Comparison of ENCODE assay signal across 13 cellular contexts in genomic region chr13:45850020-45850613, GRCh38. TPM values are rescaled to one million over a fixed set of nuclear protein-coding genes. Genes with fewer than 3 reads are reported as not detected.
DNase-seq lines count a peak whose midpoint lies in the region; ATAC-seq, FAIRE-seq and TF ChIP-seq lines count a peak whose summit lies in the region.
"Had no signal": no experiment of that assay in that cellular context is flagged by ENCODE, and none has a peak within 500 bp of the region (broad histone marks: within the 10 kb centered on the region; RNA-seq: fewer than 3 reads in every experiment).

No MANE protein-coding gene starts in this region.

- H3K27me3 ChIP-seq in H9 (ENCODE audit: insufficient read depth, low read length) (peaks cover 3% of the 10 kb centered on the region; the same call in 1 of the 2 replicates), H1 (replicated peaks in 1 of 4; ENCODE audit: control insufficient read depth in 3 of 4, extremely low read depth in 1 of 4, insufficient read depth in 3 of 4, low read length in 3 of 4) (peaks cover 3 to 28% (median 16%) of the 10 kb centered on the region in 4 experiments), parathyroid adenoma (ENCODE audit: control insufficient read depth, insufficient read depth, low read length) (no peaks in the 10 kb centered on the region), gastroesophageal sphincter (peaks cover 75% of the 10 kb centered on the region)

- H4K91ac ChIP-seq in H9 (ENCODE audit: insufficient read length, low read depth, low read length) (no peak overlapping the region), H1 (replicated peaks; ENCODE audit: insufficient read length, low read length) (no peak overlapping the region)

- CTCF ChIA-PET in H1 (lab: Charles Lee; ENCODE audit: partially characterized antibody): interaction anchor here (0.7 to 1.5 kb wide), 4 partner anchors 23 to 119 kb away, joined by 3 to 8 read pairs (median 4); no protein-coding TSS in a partner anchor

- H3K27ac Mint-ChIP-seq in H9: no peak overlapping the region
- H3K27ac Mint-ChIP-seq: IgD-negative memory B cell had no signal

- H2BK12ac ChIP-seq in H9 (ENCODE audit: insufficient read length, low read depth, low read length) (no peak overlapping the region), H1 (ENCODE audit: low read depth, low read length) (no peak overlapping the region)

- H3K23ac ChIP-seq in H9 (ENCODE audit: insufficient read length, low read depth, low read length) (no peak overlapping the region), H1 (ENCODE audit: insufficient read length) (no peak overlapping the region)

- H4K8ac ChIP-seq in H9 (replicated peaks; ENCODE audit: insufficient read length, low read depth, low read length) (no peak overlapping the region), H1 (ENCODE audit: extremely low read depth, insufficient read depth, low read length) (no peak overlapping the region)

- H2BK15ac ChIP-seq in H9 (ENCODE audit: low read depth, low read length): no peak overlapping the region
- no peak overlapping the region for H2BK15ac ChIP-seq in H1 (ENCODE audit: low read length)

- FAIRE-seq in H1 (lab: Jason Lieb, UNC): no peak
- FAIRE-seq: endometrium had no signal

- H3K36me3 ChIP-seq in H1 (ENCODE audit: control insufficient read depth in 2 of 4, insufficient read depth in 4 of 4, low read length in 3 of 4): no peaks in the 10 kb centered on the region
- no peaks in the 10 kb centered on the region for H3K36me3 ChIP-seq in parathyroid adenoma (ENCODE audit: control insufficient read depth, insufficient read depth, low read length)
- no peaks in the 10 kb centered on the region for H3K36me3 ChIP-seq in gastroesophageal sphincter
- H3K36me3 ChIP-seq: right lobe of liver, SJSA1 had no signal

- H3K14ac ChIP-seq in H9 (ENCODE audit: insufficient read depth, low read length) (0 out of 2 replicates have a peak overlapping the region, but pooled peaks have one; percentile 58), H1 (ENCODE audit: insufficient read length) (no peak overlapping the region)

- H3K4ac ChIP-seq in H9 (ENCODE audit: low read depth, low read length): no peak overlapping the region
- no peak overlapping the region for H3K4ac ChIP-seq in H1 (replicated peaks; ENCODE audit: insufficient read length, low read depth, low read length)

- DNase-seq in NCI-H82 (lab: John Stamatoyannopoulos, UW): peak; percentile 34
- no peak for DNase-seq in NCI-H82 treated with DMSO at 0.1 percent for 48 hours (lab: John Stamatoyannopoulos, UW; ENCODE audit: unreplicated experiment)
- DNase-seq in H9: peak; percentile 32
- peak in 1 of 2 experiments; percentile 58 for DNase-seq in H1 (ENCODE audit: low read depth in 1 of 2, low spot score in 2 of 2)
- DNase-seq in superior temporal gyrus (ENCODE audit: extremely low spot score): no peak
- DNase-seq: NCI-H226, right lobe of liver had no signal

- H3K27ac ChIP-seq in H9 (ENCODE audit: insufficient read length, low read depth, low read length) (no peak overlapping the region), H1 (ENCODE audit: low read depth, low read length) (no peak overlapping the region), parathyroid adenoma (no peak overlapping the region), gastroesophageal sphincter (no peak overlapping the region)
- H3K27ac ChIP-seq: right lobe of liver, SJSA1 had no signal

- no peak overlapping the region for H2BK20ac ChIP-seq in H9 (ENCODE audit: low read depth, low read length, poor library complexity, severe bottlenecking)
- H2BK20ac ChIP-seq in H1 (ENCODE audit: low read length): no peak overlapping the region

- H3K4me1 Mint-ChIP-seq in H9: peaks cover 49 to 52% of the 10 kb centered on the region in 2 experiments

- H3K9me3 ChIP-seq in H9 (ENCODE audit: control insufficient read depth, low read depth, low read length): no peaks in the 10 kb centered on the region
- H3K9me3 ChIP-seq in H1 (ENCODE audit: insufficient read depth in 2 of 2, low read depth in 1 of 2, low read length in 1 of 2): no peaks in the 10 kb centered on the region
- H3K9me3 ChIP-seq in parathyroid adenoma (ENCODE audit: control insufficient read depth, low read length): no peaks in the 10 kb centered on the region
- peaks cover 0 to 13% (median 0%) of the 10 kb centered on the region in 3 donors for H3K9me3 ChIP-seq in gastroesophageal sphincter
- H3K9me3 ChIP-seq: right lobe of liver, SJSA1 had no signal

- H4K5ac ChIP-seq in H9 (ENCODE audit: insufficient read length, low read depth, low read length) (no peak overlapping the region), H1 (ENCODE audit: insufficient read length, low read depth, low read length) (no peak overlapping the region)

- WGBS in H9 (ENCODE audit: extremely low coverage, insufficient read length, low lambda C conversion rate): no CpG with 5 or more reads among the region's 16 CpGs
- 55% methylated on average over 16 of the region's 16 CpGs; no CpG with 5 or more reads in 1 of the 2 experiments for WGBS in H1 (ENCODE audit: extremely low coverage in 1 of 2, insufficient coverage in 1 of 2, insufficient read length in 1 of 2, insufficient replicate concordance in 2 of 2, low coverage in 1 of 2, low lambda C conversion rate in 2 of 2, missing lambda C conversion rate in 1 of 2), 2 experiments
- 64 to 65% methylated on average over 8 to 14 of the region's 16 CpGs for whole genome bisulfite sequencing in gastroesophageal sphincter (ENCODE audit: low coverage in 1 of 2), 2 donors

- H3K27me3 Mint-ChIP-seq in H9 (ENCODE audit: low read depth): peaks cover 54% of the 10 kb centered on the region

- TF ChIP-seq POLR2A in H1 (IDR thresholded peaks at IDR 0.05; ENCODE audit: control extremely low read depth in 1 of 2, low read depth in 2 of 2, low read length in 2 of 2): no peak
- no peak for TF ChIP-seq POLR2A in gastroesophageal sphincter (IDR thresholded peaks at IDR 0.05)

- peaks cover 0 to 5% (median 0%) of the 10 kb centered on the region in 3 experiments; a peak in 2 of 7 replicates for H3K36me3 Mint-ChIP-seq in H9 (ENCODE audit: insufficient read depth in 1 of 3, low read depth in 3 of 3)

- POLR2A ChIA-PET in H1 (lab: Charles Lee; ENCODE audit: partially characterized antibody): no interaction called here

- no peaks in the 10 kb centered on the region for H4K20me1 ChIP-seq in H9 (ENCODE audit: control insufficient read depth, insufficient read depth, insufficient read length)
- no peaks in the 10 kb centered on the region for H4K20me1 ChIP-seq in H1 (replicated peaks in 1 of 2; ENCODE audit: control insufficient read depth in 1 of 2, insufficient read depth in 2 of 2, low read length in 2 of 2)

- H3K23me2 ChIP-seq in H9 (ENCODE audit: insufficient read length, low read depth, low read length, poor library complexity, severe bottlenecking) (peaks cover 12% of the 10 kb centered on the region), H1 (ENCODE audit: low read depth, low read length) (peaks cover 11% of the 10 kb centered on the region)

- H2AFZ ChIP-seq in H9 (ENCODE audit: low read length) (no peak overlapping the region), H1 (ENCODE audit: low read length) (no peak overlapping the region), parathyroid adenoma (no peak overlapping the region)

- peak overlapping the region; percentile 27 to 60 (median 38); a peak in 7 of 8 replicates for H3K4me3 ChIP-seq in H1 (ENCODE audit: extremely low read depth in 1 of 4, insufficient read depth in 2 of 4, low read depth in 3 of 4, low read length in 4 of 4)
- no peak overlapping the region for H3K4me3 ChIP-seq in parathyroid adenoma (ENCODE audit: low read depth, low read length)
- H3K4me3 ChIP-seq in gastroesophageal sphincter: peak overlapping the region in 1 of 2 donors; percentile 40
- H3K4me3 ChIP-seq: right lobe of liver, SJSA1 had no signal

- no peaks in the 10 kb centered on the region for H3K79me1 ChIP-seq in H9 (ENCODE audit: insufficient read depth, low read depth, low read length, poor library complexity, severe bottlenecking)
- H3K79me1 ChIP-seq in H1 (ENCODE audit: low read depth, low read length): no peaks in the 10 kb centered on the region

- H3K9ac ChIP-seq in H9 (ENCODE audit: extremely low read depth, insufficient read length, low read length): no peak overlapping the region
- no peak overlapping the region for H3K9ac ChIP-seq in H1 (replicated peaks in 1 of 4; ENCODE audit: extremely low read depth in 1 of 4, low read depth in 3 of 4, low read length in 3 of 4)
- H3K9ac ChIP-seq in parathyroid adenoma: no peak overlapping the region

- peak overlapping the region; percentile 36 to 84 for H3K4me3 Mint-ChIP-seq in H9

- no peak for TF ChIP-seq RAD21 in H1 (IDR thresholded peaks at IDR 0.05 in 1 of 2, conservative IDR thresholded peaks at IDR 0.05 in 1 of 2; ENCODE audit: low read depth in 2 of 2, low read length in 2 of 2)

- H2AK5ac ChIP-seq in H9 (ENCODE audit: insufficient read length, low read length) (no peak overlapping the region), H1 (ENCODE audit: low read depth, low read length) (no peak overlapping the region)

- H3K9me3 Mint-ChIP-seq in H9: peaks cover 3 to 6% of the 10 kb centered on the region in 2 experiments; a peak in 3 of 5 replicates

- no peak for TF ChIP-seq EP300 in H1 (IDR thresholded peaks at IDR 0.05; ENCODE audit: borderline replicate concordance in 1 of 2, low read depth in 2 of 2, low read length in 2 of 2)
- no peak for TF ChIP-seq EP300 in gastroesophageal sphincter (IDR thresholded peaks at IDR 0.05)

- H3T11ph ChIP-seq in H9 (ENCODE audit: low read length): no peak overlapping the region

- ATAC-seq in GM18511 (IDR thresholded peaks at IDR 0.05; ENCODE audit: unreplicated experiment) (no peak), gastroesophageal sphincter (no peak)

- H2BK120ac ChIP-seq in H9 (ENCODE audit: low read depth, low read length, poor library complexity, severe bottlenecking) (no peak overlapping the region), H1 (replicated peaks; ENCODE audit: low read depth, low read length) (no peak overlapping the region)

- TF ChIP-seq CTCF in H9 (conservative IDR thresholded peaks at IDR 0.05): no peak
- no peak for TF ChIP-seq CTCF in H1 (IDR thresholded peaks at IDR 0.05; ENCODE audit: control extremely low read depth in 1 of 3, insufficient read depth in 1 of 3, low read depth in 1 of 3, low read length in 3 of 3)
- TF ChIP-seq CTCF in parathyroid adenoma (IDR thresholded peaks at IDR 0.05): no peak
- TF ChIP-seq CTCF in gastroesophageal sphincter (IDR thresholded peaks at IDR 0.05): no peak

- H2BK5ac ChIP-seq in H9 (ENCODE audit: insufficient read length, low read length) (no peak overlapping the region), H1 (ENCODE audit: low read depth, low read length) (no peak overlapping the region)

- H3K56ac ChIP-seq in H9 (ENCODE audit: insufficient read length, low read depth, low read length) (no peak overlapping the region), H1 (replicated peaks; ENCODE audit: insufficient read length, low read depth, low read length) (no peak overlapping the region)

- no peak overlapping the region for H3K18ac ChIP-seq in H9 (ENCODE audit: insufficient read length, low read depth, low read length)
- H3K18ac ChIP-seq in H1 (ENCODE audit: extremely low read depth, low read length): no peak overlapping the region

- H3K4me1 ChIP-seq in H9 (ENCODE audit: insufficient read depth, low read length): no peaks in the 10 kb centered on the region; the same call in 1 of the 2 replicates
- H3K4me1 ChIP-seq in H1 (replicated peaks in 1 of 4; ENCODE audit: control insufficient read depth in 3 of 4, insufficient read depth in 4 of 4, low read length in 3 of 4): peaks cover 5 to 15% (median 10%) of the 10 kb centered on the region in 4 experiments
- H3K4me1 ChIP-seq in parathyroid adenoma: no peaks in the 10 kb centered on the region
- peaks cover 0 to 22% (median 18%) of the 10 kb centered on the region in 3 donors for H3K4me1 ChIP-seq in gastroesophageal sphincter

- H3K4me2 ChIP-seq in H9 (ENCODE audit: insufficient read depth, insufficient read length, low read length) (peak overlapping the region; percentile 51), H1 (ENCODE audit: insufficient read depth in 1 of 2, low read depth in 2 of 2, low read length in 2 of 2) (peak overlapping the region; percentile 86 to 87), parathyroid adenoma (ENCODE audit: low read length) (peak overlapping the region; percentile 90)

- no peaks in the 10 kb centered on the region for H3K79me2 ChIP-seq in H9 (ENCODE audit: insufficient read depth, low read length)
- H3K79me2 ChIP-seq in H1 (ENCODE audit: control insufficient read depth in 1 of 2, insufficient read depth in 2 of 2, low read length in 2 of 2): no peaks in the 10 kb centered on the region
- H3K79me2 ChIP-seq in parathyroid adenoma: no peaks in the 10 kb centered on the region

RNA-seq across cellular contexts. Expression of gene SIAH3, which starts 1.4 kb away (rescaled TPM):
- total RNA-seq in H9 (2021) (not detected in 2 replicates), gastroesophageal sphincter (not detected)
- total RNA-seq in H1 (2021; fragmentation: NEBNext Ultra II Directional; extraction: Animal tissue kit (Norgen Biotek cat#: 25700)): 0.08 and 0.15 TPM in 2 replicates
- polyA plus RNA-seq in H1 (2011; rRNA removed): 0.11 and 0.17 TPM in 2 replicates
- 0.09 TPM for polyA plus RNA-seq in H1 (2011; cell fraction: cytosol; rRNA removed)
- polyA plus RNA-seq in H1 (2011; cell fraction: nucleus; rRNA removed): 0.10 TPM
- 0.07 to 0.17 TPM (median 0.09 TPM) in 4 replicates for polyA plus RNA-seq in H1 (2012, experiment 1 of 2)
- polyA plus RNA-seq in H1 (2012, experiment 2 of 2): 0.04 TPM
- polyA plus RNA-seq in H1 (2013, experiment 1 of 2): 0.12 TPM
- 0.11 TPM for polyA plus RNA-seq in H1 (2013, experiment 2 of 2)
- 0.22 TPM in 2 replicates for polyA minus RNA-seq in H1 (2011; rRNA and poly(A)+ RNA removed)
- polyA minus RNA-seq in H1 (2011; cell fraction: cytosol; rRNA and poly(A)+ RNA removed): 0.22 TPM
- 0.20 TPM for polyA minus RNA-seq in H1 (2011; cell fraction: nucleus; rRNA and poly(A)+ RNA removed)
- total RNA-seq: right lobe of liver had no signal
- polyA plus RNA-seq: IgD-negative memory B cell had no signal

Comparison
In these comparisons a context has a peak if more than half of its experiments do, and no peak if none do; other contexts are left out.
1. DNase-seq: peak in NCI-H82 (single experiment) and H9 (single experiment); none in NCI-H82 treated with DMSO at 0.1 percent for 48 hours (single experiment) and superior temporal gyrus (single experiment).
2. Peak in every context shown above with its lines, with median percentiles within 50 percentile points of each other: H3K4me2 ChIP-seq.